16 cellular contexts compared by ENCODE assay signal in the genomic region with DNA sequence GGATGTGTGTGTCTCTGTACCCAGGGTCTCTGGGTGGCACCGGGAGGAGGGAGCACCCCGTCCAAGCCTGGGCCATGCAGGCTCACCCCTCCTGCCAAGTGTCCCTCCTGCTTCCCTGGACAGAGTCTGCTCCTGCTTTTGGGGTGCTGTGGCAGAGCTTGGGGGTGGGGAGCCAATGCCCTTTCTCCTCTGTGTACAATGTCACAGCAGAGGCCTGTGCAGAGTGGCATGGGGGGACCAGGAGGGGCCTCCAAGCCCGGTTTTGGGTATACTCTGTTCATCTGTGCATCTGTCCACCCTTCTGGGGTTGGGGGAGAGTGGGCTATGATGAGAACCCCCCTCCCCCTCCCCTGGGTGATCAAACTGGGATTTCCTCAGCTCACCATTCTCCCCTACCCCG.
"Had no signal": no experiment of that assay in that cellular context is flagged by ENCODE, and none has a peak within 500 bp of the region (broad histone marks: within the 10 kb centered on the region; RNA-seq: fewer than 3 reads in every experiment).

No MANE protein-coding gene starts in this region.

- H3K9me3 Mint-ChIP-seq: activated naive CD4-positive, alpha-beta T cell treated with anti-CD3 and anti-CD28 coated beads, Interleukin-2, amount 10 ng/mL, durations not matched to agents 7 days and 5 days; activated T-cell treated with anti-CD3 and anti-CD28 coated beads, Interleukin-2, amount 50 U/mL, for 4 hours; effector memory CD8-positive, alpha-beta T cell had no signal

- H3K27ac ChIP-seq: cardiac muscle cell, esophagus squamous epithelium, tibial nerve had no signal

- DNase-seq: activated CD4-positive, alpha-beta T cell treated with anti-CD3 and anti-CD28 coated beads, Interleukin-2, amount 50 U/mL, for 1 hour; activated CD8-positive, alpha-beta memory T cell treated with anti-CD3 and anti-CD28 coated beads, Interleukin-2, amount 50 U/mL, for 4 hours; activated effector memory CD4-positive, alpha-beta T cell treated with Interleukin-2 at 50 U/mL for 16 hours; activated naive CD4-positive, alpha-beta T cell treated with anti-CD3 and anti-CD28 coated beads, Interleukin-2, amount 10 ng/mL, durations not matched to agents 7 days and 5 days; activated T-cell treated with anti-CD3 and anti-CD28 coated beads, Interleukin-2, amount 50 U/mL, for 4 hours; effector memory CD8-positive, alpha-beta T cell; esophagus squamous epithelium; naive thymus-derived CD4-positive, alpha-beta T cell; stimulated activated CD4-positive, alpha-beta T cell treated with anti-CD3 and anti-CD28 coated beads, Interleukin-12 subunit alpha, Interleukin-12 subunit beta, amount 100 ng/mL, for 4 hours; stimulated activated CD4-positive, alpha-beta T cell treated with anti-CD3 and anti-CD28 coated beads, Interleukin-1b, Interleukin-23, amount 100 ng/mL, for 48 hours; stimulated activated CD8-positive, alpha-beta memory T cell treated with anti-CD3 and anti-CD28 coated beads, Interleukin-4, amount 100 ng/mL, for 48 hours; stimulated activated naive CD8-positive, alpha-beta T cell treated with anti-CD3 and anti-CD28 coated beads, Interleukin-15, Interleukin-2, amounts not matched to agents 100 U/mL and 50 U/mL, for 24 hours; T1000 had no signal

- H3K9me3 ChIP-seq: esophagus squamous epithelium, tibial nerve had no signal

- H3K4me3 ChIP-seq: cardiac muscle cell, esophagus squamous epithelium, tibial nerve had no signal

- H3K27me3 Mint-ChIP-seq: effector memory CD8-positive, alpha-beta T cell had no signal

- H3K27me3 ChIP-seq: cardiac muscle cell had no signal

- ATAC-seq: activated CD4-positive, CD25-positive, alpha-beta regulatory T cell treated with anti-CD3 and anti-CD28 coated beads, Interleukin-2, amount 50 U/mL, for 24 hours; activated T-cell treated with anti-CD3 and anti-CD28 coated beads, Interleukin-2, amount 50 U/mL, for 4 hours; effector memory CD8-positive, alpha-beta T cell had no signal

- H3K36me3 ChIP-seq: cardiac muscle cell had no signal

- H3K4me3 Mint-ChIP-seq: activated naive CD4-positive, alpha-beta T cell treated with anti-CD3 and anti-CD28 coated beads, Interleukin-2, amount 10 ng/mL, durations not matched to agents 7 days and 5 days; activated T-cell treated with anti-CD3 and anti-CD28 coated beads, Interleukin-2, amount 50 U/mL, for 4 hours; effector memory CD8-positive, alpha-beta T cell; naive thymus-derived CD4-positive, alpha-beta T cell had no signal

- H3K4me1 ChIP-seq: esophagus squamous epithelium had no signal

- H3K27ac Mint-ChIP-seq: activated naive CD4-positive, alpha-beta T cell treated with anti-CD3 and anti-CD28 coated beads, Interleukin-2, amount 10 ng/mL, durations not matched to agents 7 days and 5 days; effector memory CD8-positive, alpha-beta T cell had no signal
